ENCODE assay signal across 8 cellular contexts in the genomic region with DNA sequence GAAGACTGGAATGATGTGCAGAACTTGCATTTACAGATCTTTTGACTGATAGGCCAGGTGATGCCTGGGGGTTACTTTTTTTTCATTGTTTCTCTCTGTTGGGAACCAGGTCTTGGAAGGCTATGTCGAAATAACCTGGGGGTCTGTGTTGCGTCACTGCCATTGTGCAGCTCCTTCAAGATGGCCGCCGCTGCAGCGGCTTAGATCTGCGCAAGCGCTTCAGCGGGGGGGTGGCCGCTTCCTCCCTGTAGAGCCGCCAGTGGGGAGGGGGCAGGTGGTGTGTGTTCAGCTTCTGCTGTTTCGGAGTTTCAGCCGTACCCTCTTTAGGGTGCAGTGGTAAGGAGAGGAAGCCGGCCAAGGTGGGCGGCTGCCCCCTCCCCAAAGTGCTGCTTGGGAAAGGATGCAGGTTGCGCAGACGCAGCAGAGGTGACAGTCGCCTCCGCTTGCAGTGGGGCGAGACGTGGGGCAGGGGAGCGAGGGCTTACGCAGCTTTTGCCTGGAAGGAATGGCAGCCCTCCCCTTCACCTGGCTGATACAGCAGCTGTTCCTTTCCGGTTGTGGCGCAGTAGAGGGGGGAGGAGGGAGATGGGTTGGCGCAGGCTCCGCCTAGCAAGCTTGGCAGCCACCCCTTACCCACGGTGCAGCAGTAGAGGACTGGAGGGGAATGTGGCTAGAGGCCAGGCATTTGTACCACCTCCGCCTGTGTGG. TPM values are rescaled to one million over a fixed set of nuclear protein-coding genes. Genes with fewer than 3 reads are reported as not detected.
DNase-seq lines count a peak whose midpoint lies in the region; FAIRE-seq and TF ChIP-seq lines count a peak whose summit lies in the region.

No MANE protein-coding gene starts in this region.

- H3K27me3 Mint-ChIP-seq in HFFc6 (ENCODE audit: insufficient read depth) = peaks cover 3% of the 10 kb centered on the region
- no peaks in the 10 kb centered on the region for H3K27me3 Mint-ChIP-seq in Calu3 (ENCODE audit: unreplicated experiment)

- H3K9me3 Mint-ChIP-seq in HFFc6 (peaks cover under 1% of the 10 kb centered on the region; the same call in 1 of the 2 replicates), Calu3 (ENCODE audit: low read depth, unreplicated experiment) (no peaks in the 10 kb centered on the region)

- peak overlapping the region; percentile 87 for H3K27ac Mint-ChIP-seq in HFFc6
- H3K27ac Mint-ChIP-seq in Calu3 (ENCODE audit: unreplicated experiment) = no peak overlapping the region

- in situ Hi-C loops in T47D (cut with HindIII; ENCODE audit: low pct_unique_long_range_greater_than_20kb, low sequenced_read_pairs) = no loop called here

- 47 to 60% (median 55%) methylated on average over 27 to 28 of the region's 28 CpGs for WGBS in small intestine, 3 donors

- BruUV-seq in Calu3 (replicated peaks; lab: Mats Ljungman, UMichigan) = no TSS peak

- no peaks in the 10 kb centered on the region for H3K9me3 ChIP-seq in small intestine (ENCODE audit: control insufficient read depth, low read depth)

- DNase-seq in GM03348 (ENCODE audit: low spot score) (peak; percentile 85), HFFc6 (peak; percentile 32), NCI-H1417 (lab: John Stamatoyannopoulos, UW) (peak; percentile 77 to 95 (median 92)), UCSD-AML1 (lab: John Stamatoyannopoulos, UW; ENCODE audit: unreplicated experiment) (peak; percentile 81), T47D (ENCODE audit: low read depth in 1 of 2, low spot score in 1 of 2) (peak; percentile 33 to 79), iPS-NIHi11 (ENCODE audit: low spot score) (peak; percentile 57), small intestine (peak; percentile 49), Calu3 (no peak)

- FAIRE-seq in small intestine (lab: Jason Lieb, UNC) = no peak

- peak overlapping the region in 1 of 2 donors; percentile 84 for H3K27ac ChIP-seq in small intestine (ENCODE audit: low read depth in 1 of 2, low read length in 1 of 2)

- TF ChIP-seq CTCF in HFFc6 (IDR thresholded peaks at IDR 0.05) (no peak), Calu3 (IDR thresholded peaks at IDR 0.05; ENCODE audit: unreplicated experiment) (no peak)

- H3K36me3 ChIP-seq in small intestine (ENCODE audit: control insufficient read depth in 2 of 2, insufficient read depth in 2 of 2, low read length in 2 of 2) = no peaks in the 10 kb centered on the region

- H3K36me3 Mint-ChIP-seq in HFFc6 (ENCODE audit: low read depth) (0 out of 2 replicates have a peak, but pooled peaks cover 5% of the 10 kb centered on the region), Calu3 (ENCODE audit: insufficient read depth, unreplicated experiment) (no peaks in the 10 kb centered on the region)

- intact Hi-C loops in Calu3 (cut with micrococcal nuclease; ENCODE audit: unreplicated experiment) = no loop called here

- peak overlapping the region; percentile 96 for H3K4me3 Mint-ChIP-seq in HFFc6
- H3K4me3 Mint-ChIP-seq in Calu3 (ENCODE audit: low read depth, unreplicated experiment) = no peak overlapping the region

- no peaks in the 10 kb centered on the region for H3K4me1 Mint-ChIP-seq in HFFc6 (ENCODE audit: low read depth)
- no peaks in the 10 kb centered on the region for H3K4me1 Mint-ChIP-seq in Calu3 (ENCODE audit: low read depth, unreplicated experiment)

- no peaks in the 10 kb centered on the region for H3K4me1 ChIP-seq in small intestine (ENCODE audit: control insufficient read depth in 2 of 2, insufficient read depth in 1 of 2, low read depth in 1 of 2, low read length in 1 of 2)

- H3K27me3 ChIP-seq in small intestine (ENCODE audit: control insufficient read depth in 2 of 2, insufficient read depth in 2 of 2, low read length in 2 of 2) = no peaks in the 10 kb centered on the region

- H3K4me3 ChIP-seq in small intestine (ENCODE audit: low read depth in 1 of 2, low read length in 2 of 2) = peak overlapping the region; percentile 65 to 76

- CTCF ChIA-PET in Calu3 (lab: Charles Lee) = no interaction called here

RNA-seq across cellular contexts. Expression of a gene that starts 1.5 kb away (rescaled TPM):
- total RNA-seq in HFFc6 (2021; fragmentation: NEBNext Ultra II Directional; extraction: Animal tissue kit (Norgen Biotek cat#: 25700)) = 10 to 100 TPM; 68.4 to 91.0 (median 88.8) TPM
- polyA plus RNA-seq in small intestine = 10 to 100 TPM; 32.7 to 67.6 (median 50.0) TPM
- not detected in 2 replicates for total RNA-seq in Calu3 (2022)

RNA-seq across cellular contexts. Expression of a gene that starts 1.5 kb away (rescaled TPM):
- 10 to 100 TPM; 12.7 to 20.1 (median 16.5) TPM for total RNA-seq in HFFc6 (2021; fragmentation: NEBNext Ultra II Directional; extraction: Animal tissue kit (Norgen Biotek cat#: 25700))
- polyA plus RNA-seq in small intestine = 1 to 10 TPM in 1 of 3 donors, not detected in 2; 3.1 TPM
- total RNA-seq in Calu3 (2022) = not detected in 2 replicates

Comparison
In these comparisons a context has a peak if more than half of its experiments do, and no peak if none do; other contexts are left out.
1. RNA of a gene that starts 1.5 kb away (total RNA-seq): 68.4 to 91.0 TPM in HFFc6; not detected in Calu3; every median in the first group is over 10 times any median in the second.
2. RNA of a gene that starts 1.5 kb away (total RNA-seq): 12.7 to 20.1 TPM in HFFc6; not detected in Calu3; every median in the first group is over 10 times any median in the second.